Comparison of ENCODE assay signal across 19 cellular contexts in genomic region chr1:229808272-229808671, GRCh38.
"Had no signal": no experiment of that assay in that cellular context is flagged by ENCODE, and none has a peak within 500 bp of the region (broad histone marks: within the 10 kb centered on the region; RNA-seq: fewer than 3 reads in every experiment).

No MANE protein-coding gene starts in this region.

- ATAC-seq: natural killer cell; right lobe of liver; stimulated activated memory B cell treated with anti-CD40 and anti-IgM and Interleukin-4, amounts not matched to agents 10 μg/mL and 1 μg/mL and 100 μg/mL, for 72 hours; stimulated activated naive CD8-positive, alpha-beta T cell treated with anti-CD3 and anti-CD28 coated beads, Interleukin-15, amount 100 ng/mL, for 72 hours had no signal

- DNase-seq: hypothalamus; immature natural killer cell; left ventricle myocardium inferior; mesendoderm; naive B cell; natural killer cell; nephron progenitor cell; occipital lobe; right lobe of liver; stimulated activated CD4-positive, alpha-beta T cell treated with anti-CD3 and anti-CD28 coated beads, Interleukin-1b, Interleukin-23, amount 100 ng/mL, for 48 hours; stimulated activated CD4-positive, alpha-beta T cell treated with anti-CD3 and anti-CD28 coated beads, Interleukin-2, amount 100 ng/mL, for 48 hours; stimulated activated CD4-positive, alpha-beta T cell treated with anti-CD3 and anti-CD28 coated beads, Interleukin-4, amount 100 ng/mL, for 4 hours; stimulated activated CD8-positive, alpha-beta memory T cell treated with anti-CD3 and anti-CD28 coated beads, Interleukin-4, amount 100 ng/mL, for 48 hours; stimulated activated naive CD4-positive, alpha-beta T cell treated with Interleukin-2 at 50 U/mL for 16 hours; stimulated activated naive CD8-positive, alpha-beta T cell treated with anti-CD3 and anti-CD28 coated beads, Interleukin-15, amount 100 ng/mL, for 72 hours; substantia nigra; uterus had no signal

- FAIRE-seq: islet of Langerhans had no signal
